In the genomic region with DNA sequence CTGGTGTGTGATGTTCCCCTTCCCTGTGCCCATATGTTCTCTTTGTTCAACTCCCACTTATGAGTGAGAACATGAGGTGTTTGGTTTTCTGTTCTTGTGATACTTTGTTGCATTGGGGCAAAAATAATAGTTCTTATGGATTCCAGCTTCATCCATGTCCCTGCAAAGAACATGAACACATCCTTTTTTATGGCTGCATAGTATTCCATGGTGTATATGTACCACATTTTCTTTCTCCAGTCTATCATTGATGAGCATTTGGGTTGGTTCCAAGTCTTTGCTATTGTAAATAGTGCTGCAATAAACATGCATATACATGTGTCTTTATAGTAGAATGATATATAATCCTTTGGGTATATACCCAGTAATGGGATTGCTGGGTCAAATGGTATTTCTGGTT, we compare ENCODE assay signal across 5 cellular contexts.
A peak's percentile ranks its signal among the peaks of the same experiment; 100 is the strongest.
DNase-seq lines count a peak whose midpoint lies in the region; ATAC-seq, FAIRE-seq and TF ChIP-seq lines count a peak whose summit lies in the region.
"Not testable (repeated sequence)": the region's sequence is repeated elsewhere in the genome, so short reads cannot be mapped to it uniquely, and the experiment has no call there.

No MANE protein-coding gene starts in this region.

- not testable (repeated sequence) for FAIRE-seq in A549 (lab: Jason Lieb, UNC)

- TF ChIP-seq EP300 in A549 (IDR thresholded peaks at IDR 0.05) = not testable (repeated sequence)

- H3K4me3 Mint-ChIP-seq in activated CD8-positive, alpha-beta memory T cell treated with anti-CD3 and anti-CD28 coated beads, Interleukin-2, amount 10 ng/mL, durations not matched to agents 7 days and 5 days = not testable (repeated sequence)

- TF ChIP-seq POLR2A in A549 (IDR thresholded peaks at IDR 0.05; ENCODE audit: low read length) = not testable (repeated sequence)

- TF ChIP-seq CTCF in 22Rv1 (IDR thresholded peaks at IDR 0.05); A549 (IDR thresholded peaks at IDR 0.05); HEK293 (tag by site-specific recombination; IDR thresholded peaks at IDR 0.05): not testable (repeated sequence)

- peak overlapping the region; percentile 32 for H3K27ac Mint-ChIP-seq in activated CD8-positive, alpha-beta memory T cell treated with anti-CD3 and anti-CD28 coated beads, Interleukin-2, amount 10 ng/mL, durations not matched to agents 7 days and 5 days

- H3K9me3 Mint-ChIP-seq in activated CD8-positive, alpha-beta memory T cell treated with anti-CD3 and anti-CD28 coated beads, Interleukin-2, amount 10 ng/mL, durations not matched to agents 7 days and 5 days (ENCODE audit: low read depth) = not testable (repeated sequence)

- H3K4me1 Mint-ChIP-seq in activated CD8-positive, alpha-beta memory T cell treated with anti-CD3 and anti-CD28 coated beads, Interleukin-2, amount 10 ng/mL, durations not matched to agents 7 days and 5 days = not testable (repeated sequence)

- ATAC-seq in A549; SK-N-SH treated with all-trans-retinoic acid at 6 μM for 48 hours; activated CD8-positive, alpha-beta memory T cell treated with anti-CD3 and anti-CD28 coated beads, Interleukin-2, amount 10 ng/mL, durations not matched to agents 7 days and 5 days: not testable (repeated sequence)

- POLR2A ChIA-PET in A549 (lab: Yijun Ruan, JAX); HEK293 (lab: Yijun Ruan, JAX): not testable (repeated sequence)

- TF ChIP-seq RAD21 in A549 (conservative IDR thresholded peaks at IDR 0.05 in 1 of 2, IDR thresholded peaks at IDR 0.05 in 1 of 2) = not testable (repeated sequence)

- peak overlapping the region; percentile 88 for H3K27ac ChIP-seq in 22Rv1
- not testable (repeated sequence) for H3K27ac ChIP-seq in A549; HEK293 (ENCODE audit: extremely low read depth, low read depth, low read length)

- H3K36me3 Mint-ChIP-seq in activated CD8-positive, alpha-beta memory T cell treated with anti-CD3 and anti-CD28 coated beads, Interleukin-2, amount 10 ng/mL, durations not matched to agents 7 days and 5 days = peaks cover 22% of the 10 kb centered on the region

- H3K9me3 ChIP-seq in A549; HEK293 (ENCODE audit: control insufficient read depth, insufficient read depth, low read depth, low read length): not testable (repeated sequence)

- not testable (repeated sequence) for DNase-seq in A549 (ENCODE audit: low read depth in 1 of 2, low spot score in 1 of 2); activated CD8-positive, alpha-beta memory T cell treated with anti-CD3 and anti-CD28 coated beads, Interleukin-2, amount 10 ng/mL, durations not matched to agents 7 days and 5 days

- H3K36me3 ChIP-seq in HEK293 (ENCODE audit: control insufficient read depth in 2 of 2, insufficient read depth in 1 of 2, low read length in 2 of 2) = not testable (repeated sequence)

- not testable (repeated sequence) for H3K27me3 Mint-ChIP-seq in activated CD8-positive, alpha-beta memory T cell treated with anti-CD3 and anti-CD28 coated beads, Interleukin-2, amount 10 ng/mL, durations not matched to agents 7 days and 5 days

- not testable (repeated sequence) for H3K4me1 ChIP-seq in A549; HEK293 (ENCODE audit: control insufficient read depth, insufficient read depth, low read length)

- H3K4me3 ChIP-seq in A549; HEK293 (ENCODE audit: low read depth, low read length): not testable (repeated sequence)

- H3K4me2 ChIP-seq in A549 = not testable (repeated sequence)

- CTCF ChIA-PET in A549 (lab: Yijun Ruan, JAX); HEK293 (lab: Yijun Ruan, JAX); activated CD8-positive, alpha-beta memory T cell treated with anti-CD3 and anti-CD28 coated beads, Interleukin-2, amount 10 ng/mL, durations not matched to agents 7 days and 5 days (lab: Charles Lee): not testable (repeated sequence)

TF ChIP-seq in A549, 52 proteins besides CTCF, POLR2A, EP300 and RAD21:
- TF ChIP-seq KDM1A (IDR thresholded peaks at IDR 0.05; ENCODE audit: low read depth) (0 out of 2 replicates have a peak, but pooled peaks have one; percentile 23), HDAC2 (IDR thresholded peaks at IDR 0.05) (0 out of 2 replicates have a peak, but pooled peaks have one; percentile 36)
TF ChIP-seq in A549: peak in this region for 2; not testable (repeated sequence) for 50.

TF ChIP-seq in HEK293, 187 proteins besides CTCF, POLR2A, EP300 and RAD21:
- peak; percentile 55; the same call in 1 of the 2 replicates for TF ChIP-seq ZNF580 (tag by site-specific recombination; IDR thresholded peaks at IDR 0.05)
- TF ChIP-seq ZNF146 (tag by site-specific recombination; IDR thresholded peaks at IDR 0.05) = peak; percentile 66; the same call in 1 of the 2 replicates

TF ChIP-seq in SK-N-SH treated with all-trans-retinoic acid at 6 μM for 48 hours, 23 proteins besides CTCF, POLR2A, EP300 and RAD21:
- peak; percentile 85 for TF ChIP-seq ZNF8 (CRISPR knock-in tag; IDR thresholded peaks at IDR 0.05)
